In genomic region chr2:67210430-67210829, GRCh38 we compare ENCODE assay signal across 1 cellular context.
TF ChIP-seq lines count a peak whose summit lies in the region.

No MANE protein-coding gene starts in this region.

TF ChIP-seq in IMR-90, 13 proteins besides CTCF, POLR2A, EP300 and RAD21:
- TF ChIP-seq CEBPB (IDR thresholded peaks at IDR 0.05; ENCODE audit: low read depth, low read length) (no peak), USF2 (IDR thresholded peaks at IDR 0.05; ENCODE audit: low read depth, low read length) (no peak), NFE2L2 (IDR thresholded peaks at IDR 0.05; ENCODE audit: low read depth, low read length) (no peak), RCOR1 (IDR thresholded peaks at IDR 0.05; ENCODE audit: insufficient replicate concordance, low read length) (no peak), CHD1 (IDR thresholded peaks at IDR 0.05; ENCODE audit: low read depth, low read length) (no peak), MAZ (IDR thresholded peaks at IDR 0.05; ENCODE audit: borderline replicate concordance, low read depth, low read length) (no peak), FOS (IDR thresholded peaks at IDR 0.05; ENCODE audit: low read depth, low read length) (no peak), SMC3 (IDR thresholded peaks at IDR 0.05; ENCODE audit: low read depth, low read length) (no peak), MXI1 (IDR thresholded peaks at IDR 0.05; ENCODE audit: borderline replicate concordance, low read depth, low read length) (no peak), ELK1 (IDR thresholded peaks at IDR 0.05; ENCODE audit: borderline replicate concordance, low read depth, low read length) (no peak), RFX5 (IDR thresholded peaks at IDR 0.05; ENCODE audit: low read depth, low read length) (no peak)
